Comparison of ENCODE assay signal across 9 cellular contexts in genomic region chr15:25436707-25437106, GRCh38. TPM values are rescaled to one million over a fixed set of nuclear protein-coding genes. Genes with fewer than 3 reads are reported as not detected.
A peak's percentile ranks its signal among the peaks of the same experiment; 100 is the strongest.
DNase-seq lines count a peak whose midpoint lies in the region; ATAC-seq and TF ChIP-seq lines count a peak whose summit lies in the region.
"Had no signal": no experiment of that assay in that cellular context is flagged by ENCODE, and none has a peak within 500 bp of the region (broad histone marks: within the 10 kb centered on the region; RNA-seq: fewer than 3 reads in every experiment).

No MANE protein-coding gene starts in this region.

- H3K9ac ChIP-seq in HUES6 (ENCODE audit: low read length): no peak overlapping the region

- no peak for TF ChIP-seq EP300 in stomach (IDR thresholded peaks at IDR 0.05)

- H3K4me3 ChIP-seq in AG10803 (ENCODE audit: low read length): peak overlapping the region; percentile 75; the same call in 1 of the 2 replicates
- peak overlapping the region; percentile 87 for H3K4me3 ChIP-seq in HUES6 (ENCODE audit: low read depth, low read length)
- peak overlapping the region in 2 of 3 donors; percentile 19 to 99 for H3K4me3 ChIP-seq in breast epithelium
- peak overlapping the region in 2 of 4 donors; percentile 0 to 94 for H3K4me3 ChIP-seq in stomach

- H3K36me3 ChIP-seq in HUES6 (ENCODE audit: control insufficient read depth, insufficient read depth, low read length): no peaks in the 10 kb centered on the region
- H3K36me3 ChIP-seq in breast epithelium: no peaks in the 10 kb centered on the region
- no peaks in the 10 kb centered on the region for H3K36me3 ChIP-seq in stomach

- peak overlapping the region in 1 of 6 donors; percentile 88 for H3K27ac Mint-ChIP-seq in naive B cell

- H3K27me3 ChIP-seq in HUES6 (ENCODE audit: control insufficient read depth, insufficient read depth, low read length) (no peaks in the 10 kb centered on the region), breast epithelium (no peaks in the 10 kb centered on the region), stomach (no peaks in the 10 kb centered on the region)

- no peaks in the 10 kb centered on the region for H3K27me3 Mint-ChIP-seq in naive B cell

- H3K9me3 Mint-ChIP-seq in naive B cell: peaks cover 0 to 1% (median 0%) of the 10 kb centered on the region in 7 donors

- H3K36me3 Mint-ChIP-seq in naive B cell: no peaks in the 10 kb centered on the region

- H3K27ac ChIP-seq in HUES6 (ENCODE audit: low read depth, low read length) (no peak overlapping the region), breast epithelium (no peak overlapping the region), substantia nigra (ENCODE audit: low read depth, low read length, poor library complexity, severe bottlenecking) (no peak overlapping the region), stomach (no peak overlapping the region)

- ATAC-seq in naive B cell (ENCODE audit: low read depth in 2 of 2) (no peak), GM21381 (IDR thresholded peaks at IDR 0.05; ENCODE audit: unreplicated experiment) (no peak), HG02759 (IDR thresholded peaks at IDR 0.05; ENCODE audit: unreplicated experiment) (no peak)

- H3K9me3 ChIP-seq in HUES6 (ENCODE audit: control insufficient read depth, insufficient read depth, low read depth, low read length) (no peaks in the 10 kb centered on the region), breast epithelium (no peaks in the 10 kb centered on the region), stomach (no peaks in the 10 kb centered on the region)

- TF ChIP-seq CTCF in AG10803 (conservative IDR thresholded peaks at IDR 0.05; ENCODE audit: low read length): no peak
- no peak for TF ChIP-seq CTCF in breast epithelium (IDR thresholded peaks at IDR 0.05)
- TF ChIP-seq CTCF in stomach (IDR thresholded peaks at IDR 0.05): no peak

- intact Hi-C loops in breast epithelium (cut with DNase I; ENCODE audit: low total_unique reads) (no loop called here), stomach (cut with DNase I; ENCODE audit: low total_unique reads) (no loop called here)

- H3K4me1 Mint-ChIP-seq in naive B cell: peaks cover 35 to 62% (median 44%) of the 10 kb centered on the region in 3 donors

- peaks cover 20% of the 10 kb centered on the region; the same call in 1 of the 2 replicates for H3K4me1 ChIP-seq in HUES6 (ENCODE audit: control insufficient read depth, insufficient read depth, low read length)
- peaks cover 0 to 27% of the 10 kb centered on the region in 2 donors for H3K4me1 ChIP-seq in breast epithelium
- H3K4me1 ChIP-seq in stomach: peaks cover 21 to 69% (median 45%) of the 10 kb centered on the region in 4 donors

- TF ChIP-seq POLR2A in breast epithelium (IDR thresholded peaks at IDR 0.05) (no peak), stomach (IDR thresholded peaks at IDR 0.05) (no peak)

- DNase-seq in AG10803 (ENCODE audit: low read depth) (no peak), breast epithelium (ENCODE audit: low spot score in 2 of 2) (no peak), naive B cell (no peak), substantia nigra (lab: John Stamatoyannopoulos, UW) (no peak), stomach (no peak)
- DNase-seq: head of caudate nucleus had no signal

- H3K4me3 Mint-ChIP-seq in naive B cell: peak overlapping the region in 6 of 8 donors; percentile 81 to 96 (median 88)

RNA-seq across cellular contexts. Expression of gene UBE3A, which starts 2.1 kb away (rescaled TPM):
- total RNA-seq in breast epithelium: 100 to 1,000 TPM in 1 of 3 donors, 10 to 100 TPM in 2; 60.2 to 103 (median 80.0) TPM
- 100 to 1,000 TPM; 118 to 176 (median 127) TPM for polyA plus RNA-seq in naive B cell (ENCODE audit: low read depth in 6 of 6)
- 100 to 1,000 TPM in 2 of 5 donors, 10 to 100 TPM in 3; 57.2 to 209 (median 63.8) TPM for total RNA-seq in stomach
- 10 to 100 TPM; 11.0 to 20.2 (median 15.2) TPM for polyA plus RNA-seq in stomach
